In genomic region chr5:89308606-89309040, GRCh38 we compare ENCODE assay signal across 1 cellular context.
TF ChIP-seq lines count a peak whose summit lies in the region.

No MANE protein-coding gene starts in this region.

TF ChIP-seq in GM23338, 12 proteins besides CTCF, POLR2A, EP300 and RAD21 (continued from another document):
- no peak for TF ChIP-seq ZNF462 (CRISPR knock-in tag; IDR thresholded peaks at IDR 0.05)
- no peak for TF ChIP-seq EZH2phosphoT487 (IDR thresholded peaks at IDR 0.05; ENCODE audit: unreplicated experiment)
- TF ChIP-seq NANOG (IDR thresholded peaks at IDR 0.05; ENCODE audit: borderline replicate concordance): no peak
- TF ChIP-seq JUNB (IDR thresholded peaks at IDR 0.05; ENCODE audit: unreplicated experiment): no peak
- TF ChIP-seq ZNF331 (CRISPR knock-in tag; IDR thresholded peaks at IDR 0.05; ENCODE audit: low read depth): no peak
- TF ChIP-seq EZH2 (IDR thresholded peaks at IDR 0.05; ENCODE audit: low read depth, unreplicated experiment): no peak
